Comparison of ENCODE assay signal across 2 cellular contexts in the genomic region with DNA sequence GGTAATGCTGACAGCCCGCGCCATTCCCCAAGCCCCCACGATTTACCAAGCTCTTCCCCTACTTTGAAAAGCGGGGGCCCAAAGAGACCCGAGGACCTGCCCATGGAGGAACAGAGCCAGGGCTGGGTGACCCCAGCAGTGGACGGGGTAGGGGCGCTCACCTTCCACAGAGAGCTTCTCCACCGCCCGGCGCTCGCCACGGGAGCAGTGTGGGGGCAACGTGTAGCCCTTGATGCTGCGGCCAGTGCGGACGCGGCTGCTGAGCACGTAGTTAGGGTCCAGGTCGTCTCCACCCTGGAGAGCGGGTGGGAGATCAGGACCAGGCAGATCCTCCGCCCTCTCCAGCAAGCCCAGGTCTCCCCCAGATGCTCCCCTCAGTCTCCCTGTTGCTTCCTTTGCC.
TF ChIP-seq lines count a peak whose summit lies in the region.

No MANE protein-coding gene starts in this region.

TF ChIP-seq in GM23338, 12 proteins besides CTCF, POLR2A, EP300 and RAD21:
- TF ChIP-seq, protein P1, sequence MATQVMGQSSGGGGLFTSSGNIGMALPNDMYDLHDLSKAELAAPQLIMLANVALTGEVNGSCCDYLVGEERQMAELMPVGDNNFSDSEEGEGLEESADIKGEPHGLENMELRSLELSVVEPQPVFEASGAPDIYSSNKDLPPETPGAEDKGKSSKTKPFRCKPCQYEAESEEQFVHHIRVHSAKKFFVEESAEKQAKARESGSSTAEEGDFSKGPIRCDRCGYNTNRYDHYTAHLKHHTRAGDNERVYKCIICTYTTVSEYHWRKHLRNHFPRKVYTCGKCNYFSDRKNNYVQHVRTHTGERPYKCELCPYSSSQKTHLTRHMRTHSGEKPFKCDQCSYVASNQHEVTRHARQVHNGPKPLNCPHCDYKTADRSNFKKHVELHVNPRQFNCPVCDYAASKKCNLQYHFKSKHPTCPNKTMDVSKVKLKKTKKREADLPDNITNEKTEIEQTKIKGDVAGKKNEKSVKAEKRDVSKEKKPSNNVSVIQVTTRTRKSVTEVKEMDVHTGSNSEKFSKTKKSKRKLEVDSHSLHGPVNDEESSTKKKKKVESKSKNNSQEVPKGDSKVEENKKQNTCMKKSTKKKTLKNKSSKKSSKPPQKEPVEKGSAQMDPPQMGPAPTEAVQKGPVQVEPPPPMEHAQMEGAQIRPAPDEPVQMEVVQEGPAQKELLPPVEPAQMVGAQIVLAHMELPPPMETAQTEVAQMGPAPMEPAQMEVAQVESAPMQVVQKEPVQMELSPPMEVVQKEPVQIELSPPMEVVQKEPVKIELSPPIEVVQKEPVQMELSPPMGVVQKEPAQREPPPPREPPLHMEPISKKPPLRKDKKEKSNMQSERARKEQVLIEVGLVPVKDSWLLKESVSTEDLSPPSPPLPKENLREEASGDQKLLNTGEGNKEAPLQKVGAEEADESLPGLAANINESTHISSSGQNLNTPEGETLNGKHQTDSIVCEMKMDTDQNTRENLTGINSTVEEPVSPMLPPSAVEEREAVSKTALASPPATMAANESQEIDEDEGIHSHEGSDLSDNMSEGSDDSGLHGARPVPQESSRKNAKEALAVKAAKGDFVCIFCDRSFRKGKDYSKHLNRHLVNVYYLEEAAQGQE (IDR thresholded peaks at IDR 0.05; ENCODE audit: unreplicated experiment) = no peak
- TF ChIP-seq JUNB (IDR thresholded peaks at IDR 0.05; ENCODE audit: unreplicated experiment) (no peak), ZNF114 (CRISPR knock-in tag; IDR thresholded peaks at IDR 0.05) (no peak)

TF ChIP-seq in H1, 55 proteins besides CTCF, POLR2A, EP300 and RAD21:
- no peak for TF ChIP-seq EZH2 (IDR thresholded peaks at IDR 0.05; ENCODE audit: low read depth, low read length, severe bottlenecking)
- no peak for TF ChIP-seq CHD2 (IDR thresholded peaks at IDR 0.05; ENCODE audit: low read length)
- TF ChIP-seq YY1 (IDR thresholded peaks at IDR 0.05; ENCODE audit: low read depth, low read length) = no peak
- no peak for TF ChIP-seq MAX (IDR thresholded peaks at IDR 0.05)
- no peak for TF ChIP-seq CTBP2 (IDR thresholded peaks at IDR 0.05; ENCODE audit: borderline replicate concordance, insufficient read depth, insufficient read length, low read length)
- TF ChIP-seq POU5F1 (IDR thresholded peaks at IDR 0.05; ENCODE audit: low read depth, low read length) = no peak
- TF ChIP-seq CHD7 (IDR thresholded peaks at IDR 0.05; ENCODE audit: insufficient replicate concordance, low read length) = no peak
- TF ChIP-seq JUN (IDR thresholded peaks at IDR 0.05; ENCODE audit: low read depth, low read length) = no peak
- no peak for TF ChIP-seq SP1 (IDR thresholded peaks at IDR 0.05; ENCODE audit: low read depth, low read length)
- TF ChIP-seq HDAC2 (IDR thresholded peaks at IDR 0.05; ENCODE audit: borderline replicate concordance in 1 of 2, low read depth in 2 of 2, low read length in 2 of 2) = no peak
- no peak for TF ChIP-seq NRF1 (IDR thresholded peaks at IDR 0.05; ENCODE audit: low read depth, low read length)
- no peak for TF ChIP-seq SIX5 (IDR thresholded peaks at IDR 0.05; ENCODE audit: low read depth, low read length)
- TF ChIP-seq KDM5A (IDR thresholded peaks at IDR 0.05; ENCODE audit: low read length) = no peak
- TF ChIP-seq ASH2L (IDR thresholded peaks at IDR 0.05; ENCODE audit: low read length) = no peak
- no peak for TF ChIP-seq JUND (IDR thresholded peaks at IDR 0.05; ENCODE audit: low read length)
TF ChIP-seq in H1: peak in this region for 0.
